15 cellular contexts compared by ENCODE assay signal in genomic region chr3:182608876-182609275, GRCh38.
DNase-seq lines count a peak whose midpoint lies in the region; ATAC-seq and TF ChIP-seq lines count a peak whose summit lies in the region.
"Had no signal": no experiment of that assay in that cellular context is flagged by ENCODE, and none has a peak within 500 bp of the region (broad histone marks: within the 10 kb centered on the region; RNA-seq: fewer than 3 reads in every experiment).

No MANE protein-coding gene starts in this region.

- peak; percentile 83 for ATAC-seq in sciatic nerve

- no peaks in the 10 kb centered on the region for H3K9me3 ChIP-seq in esophagus squamous epithelium
- H3K9me3 ChIP-seq: BE2C, HAP-1 had no signal

- TF ChIP-seq CTCF in esophagus squamous epithelium (IDR thresholded peaks at IDR 0.05): no peak

- peaks cover 0 to 62% (median 0%) of the 10 kb centered on the region in 3 donors for H3K4me1 ChIP-seq in esophagus squamous epithelium
- H3K4me1 ChIP-seq: BE2C, HAP-1 had no signal

- TF ChIP-seq POLR2A in esophagus squamous epithelium (IDR thresholded peaks at IDR 0.05): no peak

- H3K4me3 ChIP-seq in esophagus squamous epithelium: no peak overlapping the region
- H3K4me3 ChIP-seq: HAP-1 had no signal

- intact Hi-C loops in esophagus squamous epithelium (cut with DNase I): no loop called here
- intact Hi-C loops in sciatic nerve (cut with DNase I): no loop called here

- no peaks in the 10 kb centered on the region for H3K27me3 ChIP-seq in esophagus squamous epithelium

- 58 to 59% methylated on average over 2 of the region's 2 CpGs for WGBS in esophagus squamous epithelium, 2 donors

- peak overlapping the region; percentile 61 to 82 (median 72) for H3K27ac ChIP-seq in esophagus squamous epithelium
- H3K27ac ChIP-seq: 22Rv1, HL-60 had no signal

- DNase-seq in DMS 273 (lab: John Stamatoyannopoulos, UW; ENCODE audit: unreplicated experiment) (peak; percentile 51), DMS 273 treated with DMSO at 0.1 percent for 48 hours (lab: John Stamatoyannopoulos, UW) (no peak), NCI-H69 (lab: John Stamatoyannopoulos, UW) (peak; percentile 79), esophagus squamous epithelium (lab: John Stamatoyannopoulos, UW) (no peak), sciatic nerve (ENCODE audit: low spot score) (no peak), NCI-H748 (lab: John Stamatoyannopoulos, UW; ENCODE audit: unreplicated experiment) (no peak), NCI-H526 (lab: John Stamatoyannopoulos, UW) (no peak), activated gamma-delta T cell (lab: John Stamatoyannopoulos, UW) (no peak)
- DNase-seq: BE2C; CD4-positive, alpha-beta T cell; NCI-H187; NCI-H446 had no signal

- no peaks in the 10 kb centered on the region for H3K36me3 ChIP-seq in esophagus squamous epithelium
- H3K36me3 ChIP-seq: BE2C, HAP-1 had no signal

Comparison
In these comparisons a context has a peak if more than half of its experiments do, and no peak if none do; other contexts are left out.
1. DNase-seq: peak in DMS 273 (single experiment) and NCI-H69 (single experiment); none in DMS 273 treated with DMSO at 0.1 percent for 48 hours (single experiment), esophagus squamous epithelium (single experiment), sciatic nerve (single experiment), NCI-H748 (single experiment), NCI-H526 (0 of 2) and activated gamma-delta T cell (single experiment).